21 cellular contexts compared by ENCODE assay signal in genomic region chr1:186454996-186455395, GRCh38. TPM values are rescaled to one million over a fixed set of nuclear protein-coding genes. Genes with fewer than 3 reads are reported as not detected.
A peak's percentile ranks its signal among the peaks of the same experiment; 100 is the strongest.
DNase-seq lines count a peak whose midpoint lies in the region; ATAC-seq and TF ChIP-seq lines count a peak whose summit lies in the region.
"Had no signal": no experiment of that assay in that cellular context is flagged by ENCODE, and none has a peak within 500 bp of the region (broad histone marks: within the 10 kb centered on the region; RNA-seq: fewer than 3 reads in every experiment).

No MANE protein-coding gene starts in this region.

- H4K8ac ChIP-seq in neuronal stem cell (ENCODE audit: low read depth, low read length) = no peak overlapping the region

- WGBS in neuronal stem cell (ENCODE audit: extremely low coverage in 2 of 2, insufficient read length in 2 of 2, insufficient replicate concordance in 1 of 2), 2 donors = no CpG with 5 or more reads among the region's 3 CpGs

- no peak overlapping the region for H2BK12ac ChIP-seq in neuronal stem cell (ENCODE audit: low read length)

- H3K4me3 ChIP-seq in HL-60 (replicated peaks; ENCODE audit: insufficient read depth, low read length) (no peak overlapping the region), neuronal stem cell (ENCODE audit: low read length in 2 of 2) (no peak overlapping the region)
- H3K4me3 ChIP-seq: tibial artery had no signal

- no peak overlapping the region for H4K91ac ChIP-seq in neuronal stem cell (ENCODE audit: low read depth, low read length, poor library complexity)

- no peak overlapping the region for H2AK5ac ChIP-seq in neuronal stem cell (ENCODE audit: low read depth, low read length)

- ATAC-seq in HG03460 (IDR thresholded peaks at IDR 0.05; ENCODE audit: unreplicated experiment) = no peak
- ATAC-seq: effector memory CD8-positive, alpha-beta T cell; HepG2 had no signal

- no peak overlapping the region for H3K18ac ChIP-seq in neuronal stem cell (ENCODE audit: low read length)

- H3K79me1 ChIP-seq in neuronal stem cell (ENCODE audit: low read depth, low read length) = no peaks in the 10 kb centered on the region

- DNase-seq in HL-60 (ENCODE audit: low read depth in 1 of 2, low spot score in 1 of 2) (peak in 1 of 2 experiments; percentile 44), NOMO-1 (lab: John Stamatoyannopoulos, UW; ENCODE audit: unreplicated experiment in 2 of 2) (peak; percentile 48 to 78), UCSD-AML1 (lab: John Stamatoyannopoulos, UW; ENCODE audit: unreplicated experiment) (peak; percentile 26), neuronal stem cell (ENCODE audit: low spot score) (no peak), AG08395 (ENCODE audit: low spot score) (no peak)
- DNase-seq in activated CD4-positive, alpha-beta T cell treated with anti-CD3 and anti-CD28 coated beads, Interleukin-2, amount 50 U/mL, for 4 hours = no peak
- DNase-seq: activated CD4-positive, CD25-positive, alpha-beta regulatory T cell; activated naive CD4-positive, alpha-beta T cell treated with Interleukin-2 at 50 U/mL for 16 hours; DMS153; effector memory CD8-positive, alpha-beta T cell; H9; kidney; NCI-H1092 treated with DMSO at 0.1 percent for 48 hours; NCI-H1694 treated with DMSO at 0.1 percent for 48 hours; SHP77 treated with DMSO at 0.1 percent for 48 hours; stimulated activated CD4-positive, alpha-beta T cell treated with anti-CD3 and anti-CD28 coated beads, Interleukin-4, amount 100 ng/mL, for 1 hour; tibial artery had no signal

- peak overlapping the region; percentile 29; the same call in 1 of the 2 replicates for H3K27ac ChIP-seq in HL-60 (replicated peaks)
- H3K27ac ChIP-seq in neuronal stem cell (replicated peaks; ENCODE audit: low read length) = no peak overlapping the region
- H3K27ac ChIP-seq: tibial artery had no signal

- TF ChIP-seq CTCF in HL-60 (IDR thresholded peaks at IDR 0.05; ENCODE audit: insufficient read depth, low read length) = no peak

- peak overlapping the region; percentile 75 for H2AFZ ChIP-seq in neuronal stem cell (ENCODE audit: low read length)

- no peak overlapping the region for H2BK120ac ChIP-seq in neuronal stem cell (ENCODE audit: low read depth, low read length)

- H2BK5ac ChIP-seq in neuronal stem cell (ENCODE audit: low read length) = no peak overlapping the region

- H3K4me1 ChIP-seq in neuronal stem cell (ENCODE audit: control insufficient read depth in 2 of 2, insufficient read depth in 1 of 2, low read depth in 1 of 2, low read length in 2 of 2) = no peaks in the 10 kb centered on the region
- H3K4me1 ChIP-seq: tibial artery had no signal

- H2BK15ac ChIP-seq in neuronal stem cell (ENCODE audit: low read length) = no peak overlapping the region

- H3K9me3 ChIP-seq in neuronal stem cell (replicated peaks in 1 of 2; ENCODE audit: control insufficient read depth in 2 of 2, insufficient read depth in 1 of 2, low read depth in 1 of 2, low read length in 2 of 2) = no peaks in the 10 kb centered on the region
- H3K9me3 ChIP-seq: tibial artery had no signal

- H3K36me3 ChIP-seq in neuronal stem cell (replicated peaks in 1 of 2; ENCODE audit: control insufficient read depth in 2 of 2, insufficient read depth in 2 of 2, low read length in 2 of 2) = no peaks in the 10 kb centered on the region
- H3K36me3 ChIP-seq: tibial artery had no signal

- H3K23ac ChIP-seq in neuronal stem cell (ENCODE audit: low read depth, low read length, poor library complexity) = no peak overlapping the region

- H3K27me3 ChIP-seq in HL-60 (ENCODE audit: insufficient read depth, poor library complexity, severe bottlenecking) = no peaks in the 10 kb centered on the region
- H3K27me3 ChIP-seq in neuronal stem cell (ENCODE audit: control insufficient read depth in 3 of 3, insufficient read depth in 3 of 3, low read depth in 1 of 3, low read length in 3 of 3) = no peaks in the 10 kb centered on the region
- H3K27me3 ChIP-seq: tibial artery had no signal

- no peak overlapping the region for H3K4me2 ChIP-seq in neuronal stem cell (ENCODE audit: insufficient read depth, low read length, poor library complexity, severe bottlenecking)

- no peak overlapping the region for H3K4ac ChIP-seq in neuronal stem cell (ENCODE audit: low read length)

- H3K14ac ChIP-seq in neuronal stem cell (ENCODE audit: low read length) = no peak overlapping the region

- H3K9ac ChIP-seq in neuronal stem cell (ENCODE audit: low read depth, low read length, poor library complexity) = no peak overlapping the region

RNA-seq across cellular contexts. Expression of gene PDC, which starts 5.9 kb away (rescaled TPM):
- not detected for polyA plus RNA-seq in neuronal stem cell (2013, experiment 1 of 2)
- not detected for polyA plus RNA-seq in neuronal stem cell (2013, experiment 2 of 2)
- polyA plus RNA-seq: adipose tissue, BJ, HepG2 had no signal

Comparison
In these comparisons a context has a peak if more than half of its experiments do, and no peak if none do; other contexts are left out.
1. DNase-seq: peak in NOMO-1 (2 of 2) and UCSD-AML1 (single experiment); none in neuronal stem cell (single experiment), activated CD4-positive, alpha-beta T cell treated with anti-CD3 and anti-CD28 coated beads, Interleukin-2, amount 50 U/mL, for 4 hours (0 of 2) and AG08395 (single experiment).